In genomic region chr19:44212865-44213346, GRCh38 we compare ENCODE assay signal across 8 cellular contexts. TPM values are rescaled to one million over a fixed set of nuclear protein-coding genes. Genes with fewer than 3 reads are reported as not detected.
A peak's percentile ranks its signal among the peaks of the same experiment; 100 is the strongest.
DNase-seq lines count a peak whose midpoint lies in the region; ATAC-seq, FAIRE-seq and TF ChIP-seq lines count a peak whose summit lies in the region.

No MANE protein-coding gene starts in this region.

- POLR2A ChIA-PET in activated B cell treated with CpG ODN at 0.5 μM for 24 hours (lab: Charles Lee), result interaction anchor here (0.6 to 2.1 kb wide), 9 partner anchors 47 to 1214 kb away, joined by 3 to 35 read pairs (median 4); partner anchors contain the start of genes ZNF180, ZNF226, ZNF233 and ZNF235

- no peak for FAIRE-seq in HTR-8/SVneo (lab: Jason Lieb, UNC)

- H3K27me3 Mint-ChIP-seq in T-helper 1 cell treated with Interleukin-12 subunit alpha and Interleukin-12 subunit beta and Interleukin-4 antibody, amounts not matched to agents 30 μg/mL and 1 μg/mL, for 36 hours (ENCODE audit: low read depth), result no peaks in the 10 kb centered on the region
- H3K27me3 Mint-ChIP-seq in activated B cell treated with CpG ODN at 0.5 μM for 24 hours, result no peaks in the 10 kb centered on the region

- H3K36me3 Mint-ChIP-seq in T-helper 1 cell treated with Interleukin-12 subunit alpha and Interleukin-12 subunit beta and Interleukin-4 antibody, amounts not matched to agents 30 μg/mL and 1 μg/mL, for 36 hours (ENCODE audit: low read depth), result peaks cover 38% of the 10 kb centered on the region
- peaks cover 43% of the 10 kb centered on the region for H3K36me3 Mint-ChIP-seq in activated B cell treated with CpG ODN at 0.5 μM for 24 hours (ENCODE audit: low read depth)

- peaks cover 9% of the 10 kb centered on the region for H3K36me3 ChIP-seq in neutrophil

- H3K4me1 ChIP-seq in neutrophil (ENCODE audit: control insufficient read depth in 1 of 2, insufficient read depth in 1 of 2, low read depth in 1 of 2, low read length in 1 of 2), result peaks cover 8 to 15% of the 10 kb centered on the region in 2 experiments

- intact Hi-C loops in activated B cell treated with CpG ODN at 0.5 μM for 24 hours (cut with micrococcal nuclease), result loop anchor here (1.0 to 10.0 kb wide), 9 partner anchors 48 to 679 kb away; partner anchors contain the start of genes TOMM40, ZNF180, ZNF225 and ZNF226

- H3K27me3 ChIP-seq in neutrophil, result no peaks in the 10 kb centered on the region

- H3K27ac Mint-ChIP-seq in T-helper 1 cell treated with Interleukin-12 subunit alpha and Interleukin-12 subunit beta and Interleukin-4 antibody, amounts not matched to agents 30 μg/mL and 1 μg/mL, for 36 hours, result peak overlapping the region; percentile 83
- H3K27ac Mint-ChIP-seq in activated B cell treated with CpG ODN at 0.5 μM for 24 hours, result peak overlapping the region; percentile 89

- H3K9me3 ChIP-seq in neutrophil, result no peaks in the 10 kb centered on the region

- CTCF ChIA-PET in activated B cell treated with CpG ODN at 0.5 μM for 24 hours (lab: Charles Lee), result no interaction called here

- peaks cover 10% of the 10 kb centered on the region for H3K4me1 Mint-ChIP-seq in T-helper 1 cell treated with Interleukin-12 subunit alpha and Interleukin-12 subunit beta and Interleukin-4 antibody, amounts not matched to agents 30 μg/mL and 1 μg/mL, for 36 hours (ENCODE audit: low read depth)
- H3K4me1 Mint-ChIP-seq in activated B cell treated with CpG ODN at 0.5 μM for 24 hours, result peaks cover 17% of the 10 kb centered on the region

- TF ChIP-seq CTCF in activated B cell treated with CpG ODN at 0.5 μM for 24 hours (IDR thresholded peaks at IDR 0.05) (no peak), fibroblast of villous mesenchyme (IDR thresholded peaks at IDR 0.05; ENCODE audit: insufficient read depth, low read depth, low read length) (no peak), neutrophil (IDR thresholded peaks at IDR 0.05) (no peak)

- peak overlapping the region; percentile 60 for H3K27ac ChIP-seq in neutrophil

- peak overlapping the region; percentile 92 for H3K4me3 Mint-ChIP-seq in T-helper 1 cell treated with Interleukin-12 subunit alpha and Interleukin-12 subunit beta and Interleukin-4 antibody, amounts not matched to agents 30 μg/mL and 1 μg/mL, for 36 hours
- peak overlapping the region; percentile 95 for H3K4me3 Mint-ChIP-seq in activated B cell treated with CpG ODN at 0.5 μM for 24 hours

- peaks cover 25% of the 10 kb centered on the region for H3K9me3 Mint-ChIP-seq in T-helper 1 cell treated with Interleukin-12 subunit alpha and Interleukin-12 subunit beta and Interleukin-4 antibody, amounts not matched to agents 30 μg/mL and 1 μg/mL, for 36 hours
- H3K9me3 Mint-ChIP-seq in activated B cell treated with CpG ODN at 0.5 μM for 24 hours, result no peaks in the 10 kb centered on the region

- ATAC-seq in activated B cell treated with CpG ODN at 0.5 μM for 24 hours (ENCODE audit: low read depth), result no peak

- DNase-seq in T-helper 1 cell, result no peak
- DNase-seq in HTR-8/SVneo (ENCODE audit: insufficient read length, low spot score), result peak; percentile 8
- DNase-seq in activated B cell treated with CpG ODN at 0.5 μM for 24 hours, result no peak
- peak; percentile 28 for DNase-seq in fibroblast of villous mesenchyme (ENCODE audit: low read depth)
- DNase-seq in globus pallidus (ENCODE audit: low spot score), result no peak
- no peak for DNase-seq in stimulated activated naive CD4-positive, alpha-beta T cell treated with Interleukin-2 at 50 U/mL for 16 hours (lab: John Stamatoyannopoulos, UW)

- H3K4me3 ChIP-seq in fibroblast of villous mesenchyme (ENCODE audit: low read depth, low read length) (peak overlapping the region; percentile 83), neutrophil (ENCODE audit: low read depth in 1 of 2, low read length in 1 of 2) (peak overlapping the region; percentile 83 to 87)

RNA-seq across cellular contexts. Expression of gene ZNF227, which starts 0.6 kb away (rescaled TPM):
- total RNA-seq in activated B cell treated with CpG ODN at 0.5 μM for 24 hours (33.1 and 36.9 TPM in 2 replicates), fibroblast of villous mesenchyme (15.8 and 18.6 TPM in 2 replicates)

RNA-seq across cellular contexts. Expression of gene ZNF233, which starts 46.8 kb away (rescaled TPM):
- total RNA-seq in activated B cell treated with CpG ODN at 0.5 μM for 24 hours (0.18 and 0.81 TPM in 2 replicates), fibroblast of villous mesenchyme (0.32 and 2.2 TPM in 2 replicates)

RNA-seq across cellular contexts. Expression of gene ZNF226, which starts 48.0 kb away (rescaled TPM):
- total RNA-seq in activated B cell treated with CpG ODN at 0.5 μM for 24 hours (37.7 and 38.3 TPM in 2 replicates), fibroblast of villous mesenchyme (15.5 and 21.2 TPM in 2 replicates)

Comparison
In these comparisons a context has a peak if more than half of its experiments do, and no peak if none do; other contexts are left out.
1. DNase-seq: peak in HTR-8/SVneo (single experiment) and fibroblast of villous mesenchyme (single experiment); none in T-helper 1 cell (0 of 5), activated B cell treated with CpG ODN at 0.5 μM for 24 hours (single experiment), globus pallidus (single experiment) and stimulated activated naive CD4-positive, alpha-beta T cell treated with Interleukin-2 at 50 U/mL for 16 hours (single experiment).